In the genomic region with DNA sequence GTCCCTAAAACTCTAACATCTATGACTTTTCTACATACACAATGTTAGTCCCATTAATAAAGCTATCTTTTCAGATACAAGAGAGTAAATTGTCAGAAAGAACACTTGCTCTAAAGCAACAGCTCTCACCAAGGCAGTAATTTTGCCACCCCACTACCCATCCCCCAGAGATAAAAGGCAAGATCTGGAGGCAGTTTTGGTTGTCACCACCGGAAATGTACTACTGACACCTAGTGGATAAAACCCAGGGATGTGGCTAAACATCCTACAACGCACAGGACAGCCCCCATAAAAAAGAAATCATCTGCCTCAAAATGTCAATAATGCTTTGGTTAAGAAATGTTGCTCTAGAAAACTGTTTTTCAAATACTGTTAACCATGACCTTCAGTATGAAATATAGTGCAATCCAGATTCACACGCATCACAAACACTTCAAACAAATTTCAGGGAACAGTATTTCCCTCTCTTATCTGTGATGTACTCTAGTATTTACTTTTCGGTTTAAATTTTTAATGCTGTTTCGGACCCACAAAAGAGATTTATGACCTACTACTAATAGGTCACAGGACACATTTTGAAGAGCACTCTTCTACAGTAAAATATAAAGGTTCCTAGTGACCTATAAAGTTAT, we compare ENCODE assay signal across 8 cellular contexts.
DNase-seq lines count a peak whose midpoint lies in the region; TF ChIP-seq lines count a peak whose summit lies in the region.

No MANE protein-coding gene starts in this region.

- CTCF ChIA-PET in GM10248 (lab: Yijun Ruan, JAX) = interaction anchor here (0.7 to 2.6 kb wide), 8 partner anchors 8 to 171 kb away, joined by 3 to 16 read pairs (median 4); no protein-coding TSS in a partner anchor
- CTCF ChIA-PET in HEK293T (lab: Yijun Ruan, JAX) = interaction anchor here (0.5 to 0.9 kb wide), 5 partner anchors 9 to 415 kb away, joined by 3 to 4 read pairs (median 3); no protein-coding TSS in a partner anchor

- DNase-seq in GM10248 (ENCODE audit: extremely low spot score) = peak; percentile 27
- DNase-seq in HEK293T (ENCODE audit: extremely low spot score) = peak; percentile 60
- peak; percentile 31 for DNase-seq in NCI-H1105 (lab: John Stamatoyannopoulos, UW)
- peak; percentile 48 for DNase-seq in SW480 (ENCODE audit: low spot score)
- peak; percentile 62 for DNase-seq in astrocyte of the hippocampus (ENCODE audit: low read depth, low spot score)
- peak; percentile 72 for DNase-seq in iris pigment epithelial cell (ENCODE audit: low read depth)
- peak; percentile 25 to 60 for DNase-seq in stimulated activated CD4-positive, alpha-beta T cell treated with anti-CD3 and anti-CD28 coated beads, Interleukin-2, amount 100 ng/mL, for 24 hours
- DNase-seq in GOT3 (lab: John Stamatoyannopoulos, UW) = no peak

- POLR2A ChIA-PET in GM10248 (lab: Yijun Ruan, JAX) = no interaction called here
- POLR2A ChIA-PET in HEK293T (lab: Yijun Ruan, JAX) = no interaction called here

- TF ChIP-seq CTCF in GM10248 (IDR thresholded peaks at IDR 0.05; ENCODE audit: control extremely low read depth, extremely low read depth, low read depth, missing control alignments) = peak; percentile 69

TF ChIP-seq in HEK293T, 16 proteins besides CTCF, POLR2A, EP300 and RAD21:
- TF ChIP-seq PKNOX1 (IDR thresholded peaks at IDR 0.05) (peak; percentile 21; the same call in 1 of the 2 replicates), LEF1 (IDR thresholded peaks at IDR 0.05; ENCODE audit: borderline replicate concordance) (no peak)
